24 cellular contexts compared by ENCODE assay signal in the genomic region with DNA sequence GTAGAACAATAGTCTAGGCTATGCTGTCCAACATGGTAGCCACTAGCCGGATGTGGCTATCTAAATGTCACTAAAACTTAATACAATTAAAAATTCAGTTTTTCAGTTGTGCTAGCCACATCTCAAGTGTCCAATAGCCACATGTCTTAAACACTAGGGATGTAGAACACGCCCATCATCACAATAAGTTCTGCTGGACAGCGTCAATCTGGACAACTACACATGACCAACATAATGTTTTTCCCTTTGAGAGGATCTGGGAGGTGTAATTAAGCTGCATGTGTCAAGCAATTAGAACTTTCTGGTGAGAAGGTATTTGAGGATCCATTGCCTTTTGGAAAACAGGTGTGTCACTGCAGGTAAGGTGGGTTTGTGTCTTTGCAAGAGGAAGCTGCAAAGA.
"Had no signal": no experiment of that assay in that cellular context is flagged by ENCODE, and none has a peak within 500 bp of the region (broad histone marks: within the 10 kb centered on the region; RNA-seq: fewer than 3 reads in every experiment).

No MANE protein-coding gene starts in this region.

- ATAC-seq: natural killer cell; psoas muscle; right cardiac atrium; right lobe of liver; stimulated activated effector memory CD8-positive, alpha-beta T cell treated with anti-CD3 and anti-CD28 coated beads, Interleukin-12 subunit alpha, Interleukin-12 subunit beta, amount 100 ng/mL, for 72 hours; stimulated activated naive B cell treated with anti-CD40 and anti-IgM and Interleukin-4, amounts not matched to agents 10 μg/mL and 1 μg/mL and 100 μg/mL, for 72 hours; upper lobe of right lung had no signal

- H3K9me3 ChIP-seq: ovary, psoas muscle, right lobe of liver, sigmoid colon, stomach, testis, tibial artery, transverse colon, upper lobe of right lung, uterus had no signal

- H3K4me2 ChIP-seq: neural progenitor cell had no signal

- H3K4me1 ChIP-seq: neural progenitor cell, parathyroid adenoma, psoas muscle, right lobe of liver, stomach, testis, tibial artery, transverse colon, upper lobe of right lung, uterus had no signal

- H3K27ac ChIP-seq: neural progenitor cell, ovary, parathyroid adenoma, psoas muscle, right lobe of liver, sigmoid colon, stomach, testis, tibial artery, transverse colon, upper lobe of right lung, uterus had no signal

- H3K4me3 ChIP-seq: neural progenitor cell, ovary, psoas muscle, right lobe of liver, sigmoid colon, stomach, testis, tibial artery, transverse colon, upper lobe of right lung, uterus had no signal

- DNase-seq: natural killer cell; occipital lobe; ovary; posterior cingulate gyrus; psoas muscle; right cardiac atrium; right lobe of liver; sigmoid colon; small intestine; stimulated activated CD4-positive, alpha-beta T cell treated with anti-CD3 and anti-CD28 coated beads, Interleukin-15, amount 100 ng/mL, for 24 hours; stimulated activated CD4-positive, alpha-beta T cell treated with anti-CD3 and anti-CD28 coated beads, Interleukin-2, amount 100 ng/mL, for 24 hours; stimulated activated CD4-positive, alpha-beta T cell treated with anti-CD3 and anti-CD28 coated beads, Interleukin-2, amount 100 ng/mL, for 48 hours; stimulated activated CD4-positive, alpha-beta T cell treated with anti-CD3 and anti-CD28 coated beads, Interleukin-4, amount 100 ng/mL, for 24 hours; stimulated activated naive B cell treated with anti-CD40 and anti-IgM and Interleukin-4, amounts not matched to agents 10 μg/mL and 1 μg/mL and 100 μg/mL, for 72 hours; stimulated activated naive CD4-positive, alpha-beta T cell treated with Interleukin-2 at 50 U/mL for 16 hours; stomach; testis; tibial artery; transverse colon; upper lobe of right lung; uterus had no signal

- FAIRE-seq: small intestine had no signal
